In genomic region chr7:106425017-106425719, GRCh38 we compare ENCODE assay signal across 8 cellular contexts.
DNase-seq lines count a peak whose midpoint lies in the region; ATAC-seq and TF ChIP-seq lines count a peak whose summit lies in the region.

No MANE protein-coding gene starts in this region.

- ATAC-seq in GM18499 (IDR thresholded peaks at IDR 0.05; ENCODE audit: insufficient read depth, unreplicated experiment) (peak; percentile 83), HG02571 (IDR thresholded peaks at IDR 0.05; ENCODE audit: unreplicated experiment) (peak; percentile 89)
- ATAC-seq in activated CD8-positive, alpha-beta T cell treated with anti-CD3 and anti-CD28 coated beads, Interleukin-2, amount 10 ng/mL, durations not matched to agents 7 days and 5 days = peak; percentile 61

- CTCF ChIA-PET in activated CD8-positive, alpha-beta T cell treated with anti-CD3 and anti-CD28 coated beads, Interleukin-2, amount 10 ng/mL, durations not matched to agents 7 days and 5 days (lab: Charles Lee) = interaction anchor here (0.7 to 1.5 kb wide), 2 partner anchors 37 to 415 kb away, joined by 3 to 4 read pairs; no protein-coding TSS in a partner anchor

- no peaks in the 10 kb centered on the region for H3K9me3 Mint-ChIP-seq in activated CD8-positive, alpha-beta T cell treated with anti-CD3 and anti-CD28 coated beads, Interleukin-2, amount 10 ng/mL, durations not matched to agents 7 days and 5 days (ENCODE audit: insufficient read depth)

- H3K4me3 Mint-ChIP-seq in activated CD8-positive, alpha-beta T cell treated with anti-CD3 and anti-CD28 coated beads, Interleukin-2, amount 10 ng/mL, durations not matched to agents 7 days and 5 days = no peak overlapping the region

- no peaks in the 10 kb centered on the region for H3K27me3 ChIP-seq in uterus

- intact Hi-C loops in uterus (cut with DNase I; ENCODE audit: low total_unique reads) = no loop called here

- H3K4me3 ChIP-seq in uterus = no peak overlapping the region

- H3K27ac ChIP-seq in uterus = peak overlapping the region in 1 of 2 donors; percentile 59

- DNase-seq in NCI-H1417 treated with DMSO at 0.1 percent for 48 hours (lab: John Stamatoyannopoulos, UW) (peak; percentile 40), fibroblast of gingiva (ENCODE audit: low read depth) (peak; percentile 100), pons (ENCODE audit: low spot score) (peak; percentile 76), uterus (peak; percentile 85 to 87), NCI-H1436 treated with DMSO at 0.1 percent for 48 hours (lab: John Stamatoyannopoulos, UW) (no peak)
- peak; percentile 38 for DNase-seq in activated CD8-positive, alpha-beta T cell treated with anti-CD3 and anti-CD28 coated beads, Interleukin-2, amount 10 ng/mL, durations not matched to agents 7 days and 5 days

- H3K4me1 ChIP-seq in uterus = peaks cover 0 to 4% of the 10 kb centered on the region in 2 donors

- no peaks in the 10 kb centered on the region for H3K27me3 Mint-ChIP-seq in activated CD8-positive, alpha-beta T cell treated with anti-CD3 and anti-CD28 coated beads, Interleukin-2, amount 10 ng/mL, durations not matched to agents 7 days and 5 days (ENCODE audit: low read depth)

- H3K4me1 Mint-ChIP-seq in activated CD8-positive, alpha-beta T cell treated with anti-CD3 and anti-CD28 coated beads, Interleukin-2, amount 10 ng/mL, durations not matched to agents 7 days and 5 days (ENCODE audit: low read depth) = peaks cover 12% of the 10 kb centered on the region

- no peak overlapping the region for H3K27ac Mint-ChIP-seq in activated CD8-positive, alpha-beta T cell treated with anti-CD3 and anti-CD28 coated beads, Interleukin-2, amount 10 ng/mL, durations not matched to agents 7 days and 5 days

- no peaks in the 10 kb centered on the region for H3K36me3 ChIP-seq in uterus

- TF ChIP-seq CTCF in uterus (IDR thresholded peaks at IDR 0.05) = no peak

- TF ChIP-seq POLR2A in uterus (IDR thresholded peaks at IDR 0.05) = no peak

- no peaks in the 10 kb centered on the region for H3K9me3 ChIP-seq in uterus

- no peaks in the 10 kb centered on the region for H3K36me3 Mint-ChIP-seq in activated CD8-positive, alpha-beta T cell treated with anti-CD3 and anti-CD28 coated beads, Interleukin-2, amount 10 ng/mL, durations not matched to agents 7 days and 5 days (ENCODE audit: low read depth)

- POLR2A ChIA-PET in activated CD8-positive, alpha-beta T cell treated with anti-CD3 and anti-CD28 coated beads, Interleukin-2, amount 10 ng/mL, durations not matched to agents 7 days and 5 days (lab: Charles Lee) = interaction anchor here (1.5 kb wide), 1 partner anchor 140 kb away, joined by 7 read pairs; the partner anchor contains the start of gene NAMPT
